24 cellular contexts compared by ENCODE assay signal in the genomic region with DNA sequence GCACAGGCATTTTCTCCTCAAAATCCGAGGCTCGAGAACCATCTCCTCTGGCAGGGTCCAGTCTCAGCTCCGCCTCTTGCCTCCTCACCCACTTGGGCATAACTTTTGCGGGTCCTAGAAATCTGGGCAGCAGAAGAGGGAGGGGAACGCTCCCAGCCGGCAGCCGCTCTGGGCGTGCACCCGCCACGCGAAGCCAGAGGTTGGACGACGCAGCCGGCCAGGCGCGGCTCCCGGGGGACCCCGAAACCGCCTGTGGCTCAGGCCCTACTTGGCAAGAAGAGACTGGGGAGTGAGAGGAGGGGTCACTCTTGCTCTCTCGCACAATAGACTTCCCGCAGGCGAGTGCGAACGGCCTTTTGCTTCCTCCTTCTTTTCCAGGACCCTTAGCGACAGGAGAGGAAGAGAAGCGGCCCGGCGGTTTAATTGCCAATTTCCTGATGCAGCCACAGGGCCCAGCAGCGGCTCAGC. TPM values are rescaled to one million over a fixed set of nuclear protein-coding genes. Genes with fewer than 3 reads are reported as not detected.
DNase-seq lines count a peak whose midpoint lies in the region; ATAC-seq and TF ChIP-seq lines count a peak whose summit lies in the region.
"Had no signal": no experiment of that assay in that cellular context is flagged by ENCODE, and none has a peak within 500 bp of the region (broad histone marks: within the 10 kb centered on the region; RNA-seq: fewer than 3 reads in every experiment).

No MANE protein-coding gene starts in this region.

- no peaks in the 10 kb centered on the region for H4K20me1 ChIP-seq in neural cell (ENCODE audit: insufficient read depth)

- peak overlapping the region; percentile 25; the same call in 1 of the 2 replicates for H3K4me3 ChIP-seq in HUES48 (ENCODE audit: low read depth, low read length)
- peak overlapping the region; percentile 54 for H3K4me3 ChIP-seq in neural cell (ENCODE audit: low read length)
- H3K4me3 ChIP-seq: HAP-1, K562, MG63, SJSA1 had no signal

- no peaks in the 10 kb centered on the region for H3K36me3 ChIP-seq in HUES48 (ENCODE audit: control insufficient read depth, insufficient read depth, low read length)
- no peaks in the 10 kb centered on the region for H3K36me3 ChIP-seq in neural cell (ENCODE audit: insufficient read depth, low read length)
- H3K36me3 ChIP-seq: HAP-1, MG63, SJSA1 had no signal

- H3K9ac ChIP-seq in HUES48 (ENCODE audit: low read depth, low read length) (no peak overlapping the region), neural cell (ENCODE audit: low read length) (peak overlapping the region; percentile 59)

- H3K27ac ChIP-seq in HUES48 (ENCODE audit: low read depth, low read length) (no peak overlapping the region), angular gyrus (ENCODE audit: low read depth, low read length) (peak overlapping the region; percentile 24), neural cell (ENCODE audit: low read length) (peak overlapping the region; percentile 36)
- H3K27ac ChIP-seq: foreskin keratinocyte, SJSA1 had no signal

- TF ChIP-seq CTCF in neural cell (IDR thresholded peaks at IDR 0.05; ENCODE audit: poor library complexity, severe bottlenecking), result no peak

- no peak overlapping the region for H3K4me2 ChIP-seq in neural cell (ENCODE audit: low read length)

- H3K9me2 ChIP-seq in neural cell (ENCODE audit: insufficient read depth, low read length), result no peaks in the 10 kb centered on the region

- TF ChIP-seq EP300 in neural cell (conservative IDR thresholded peaks at IDR 0.05; ENCODE audit: poor library complexity, severe bottlenecking), result no peak

- H3K27me3 ChIP-seq in HUES48 (ENCODE audit: control insufficient read depth, insufficient read depth, low read length), result peaks cover 100% of the 10 kb centered on the region
- H3K27me3 ChIP-seq in neural cell (ENCODE audit: insufficient read depth, low read depth, low read length), result peaks cover 88% of the 10 kb centered on the region

- no peaks in the 10 kb centered on the region for H3F3A ChIP-seq in neural cell (ENCODE audit: insufficient read depth, low read length, poor library complexity, severe bottlenecking)

- no peaks in the 10 kb centered on the region for H3K9me3 ChIP-seq in HUES48 (ENCODE audit: control insufficient read depth, insufficient read depth, low read length)
- no peaks in the 10 kb centered on the region for H3K9me3 ChIP-seq in neural cell (ENCODE audit: low read length)
- H3K9me3 ChIP-seq: HAP-1, MG63 had no signal

- H3K4me1 ChIP-seq in HUES48 (ENCODE audit: control insufficient read depth, insufficient read depth, low read length), result peaks cover 37% of the 10 kb centered on the region
- H3K4me1 ChIP-seq: foreskin keratinocyte, HAP-1, SJSA1 had no signal

- peak; percentile 66 for DNase-seq in NCI-H345 (lab: John Stamatoyannopoulos, UW)
- DNase-seq in NCI-H345 treated with DMSO at 0.1 percent for 48 hours (lab: John Stamatoyannopoulos, UW; ENCODE audit: unreplicated experiment), result no peak
- DNase-seq in activated gamma-delta T cell (lab: John Stamatoyannopoulos, UW), result no peak
- DNase-seq: 8988T; activated CD4-positive, alpha-beta T cell treated with anti-CD3 and anti-CD28 coated beads for 36 hours; CD8-positive, alpha-beta memory T cell; erythroblast; foreskin keratinocyte; MG63; NCI-H1436 treated with DMSO at 0.1 percent for 48 hours; NCI-H2171 treated with DMSO at 0.1 percent for 48 hours; NCI-H526; stimulated activated CD4-positive, alpha-beta T cell treated with anti-CD3 and anti-CD28 coated beads, Interleukin-2, amount 100 ng/mL, for 48 hours; T-cell had no signal

- no peak for TF ChIP-seq RAD21 in neural cell (conservative IDR thresholded peaks at IDR 0.05)

- peaks cover 83% of the 10 kb centered on the region for H3K79me2 ChIP-seq in neural cell (replicated peaks; ENCODE audit: insufficient read depth, low read length)

- ATAC-seq in HG02759 (IDR thresholded peaks at IDR 0.05; ENCODE audit: unreplicated experiment) (no peak), HG02973 (IDR thresholded peaks at IDR 0.05; ENCODE audit: unreplicated experiment) (no peak)
- ATAC-seq: activated CD4-positive, alpha-beta T cell treated with anti-CD3 and anti-CD28 coated beads for 36 hours; activated naive CD4-positive, alpha-beta T cell treated with anti-CD3 and anti-CD28 coated beads, Interleukin-2, amount 50 U/mL, for 72 hours; foreskin keratinocyte; K562; T-cell had no signal

- no peak overlapping the region for H2AFZ ChIP-seq in neural cell (ENCODE audit: low read depth, low read length)

TF ChIP-seq in neural cell, 6 proteins besides CTCF, POLR2A, EP300 and RAD21:
- no peak for TF ChIP-seq SMC3 (conservative IDR thresholded peaks at IDR 0.05; ENCODE audit: poor library complexity)
- no peak for TF ChIP-seq TAF1 (IDR thresholded peaks at IDR 0.05; ENCODE audit: low read depth)
- TF ChIP-seq, protein P1, sequence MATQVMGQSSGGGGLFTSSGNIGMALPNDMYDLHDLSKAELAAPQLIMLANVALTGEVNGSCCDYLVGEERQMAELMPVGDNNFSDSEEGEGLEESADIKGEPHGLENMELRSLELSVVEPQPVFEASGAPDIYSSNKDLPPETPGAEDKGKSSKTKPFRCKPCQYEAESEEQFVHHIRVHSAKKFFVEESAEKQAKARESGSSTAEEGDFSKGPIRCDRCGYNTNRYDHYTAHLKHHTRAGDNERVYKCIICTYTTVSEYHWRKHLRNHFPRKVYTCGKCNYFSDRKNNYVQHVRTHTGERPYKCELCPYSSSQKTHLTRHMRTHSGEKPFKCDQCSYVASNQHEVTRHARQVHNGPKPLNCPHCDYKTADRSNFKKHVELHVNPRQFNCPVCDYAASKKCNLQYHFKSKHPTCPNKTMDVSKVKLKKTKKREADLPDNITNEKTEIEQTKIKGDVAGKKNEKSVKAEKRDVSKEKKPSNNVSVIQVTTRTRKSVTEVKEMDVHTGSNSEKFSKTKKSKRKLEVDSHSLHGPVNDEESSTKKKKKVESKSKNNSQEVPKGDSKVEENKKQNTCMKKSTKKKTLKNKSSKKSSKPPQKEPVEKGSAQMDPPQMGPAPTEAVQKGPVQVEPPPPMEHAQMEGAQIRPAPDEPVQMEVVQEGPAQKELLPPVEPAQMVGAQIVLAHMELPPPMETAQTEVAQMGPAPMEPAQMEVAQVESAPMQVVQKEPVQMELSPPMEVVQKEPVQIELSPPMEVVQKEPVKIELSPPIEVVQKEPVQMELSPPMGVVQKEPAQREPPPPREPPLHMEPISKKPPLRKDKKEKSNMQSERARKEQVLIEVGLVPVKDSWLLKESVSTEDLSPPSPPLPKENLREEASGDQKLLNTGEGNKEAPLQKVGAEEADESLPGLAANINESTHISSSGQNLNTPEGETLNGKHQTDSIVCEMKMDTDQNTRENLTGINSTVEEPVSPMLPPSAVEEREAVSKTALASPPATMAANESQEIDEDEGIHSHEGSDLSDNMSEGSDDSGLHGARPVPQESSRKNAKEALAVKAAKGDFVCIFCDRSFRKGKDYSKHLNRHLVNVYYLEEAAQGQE (IDR thresholded peaks at IDR 0.05; ENCODE audit: borderline replicate concordance), result no peak
- TF ChIP-seq EZH2 (IDR thresholded peaks at IDR 0.05; ENCODE audit: borderline replicate concordance, insufficient read depth, low read length, poor library complexity, severe bottlenecking), result no peak

RNA-seq across cellular contexts. Expression of a gene that starts 6.0 kb away (rescaled TPM):
- 13.2 and 18.5 TPM in 2 replicates for polyA plus RNA-seq in neural cell
- polyA minus RNA-seq in neural cell, result 19.5 and 21.8 TPM in 2 replicates
- polyA plus RNA-seq: CD8-positive, alpha-beta memory T cell; foreskin keratinocyte; K562; urinary bladder had no signal
